In the genomic region with DNA sequence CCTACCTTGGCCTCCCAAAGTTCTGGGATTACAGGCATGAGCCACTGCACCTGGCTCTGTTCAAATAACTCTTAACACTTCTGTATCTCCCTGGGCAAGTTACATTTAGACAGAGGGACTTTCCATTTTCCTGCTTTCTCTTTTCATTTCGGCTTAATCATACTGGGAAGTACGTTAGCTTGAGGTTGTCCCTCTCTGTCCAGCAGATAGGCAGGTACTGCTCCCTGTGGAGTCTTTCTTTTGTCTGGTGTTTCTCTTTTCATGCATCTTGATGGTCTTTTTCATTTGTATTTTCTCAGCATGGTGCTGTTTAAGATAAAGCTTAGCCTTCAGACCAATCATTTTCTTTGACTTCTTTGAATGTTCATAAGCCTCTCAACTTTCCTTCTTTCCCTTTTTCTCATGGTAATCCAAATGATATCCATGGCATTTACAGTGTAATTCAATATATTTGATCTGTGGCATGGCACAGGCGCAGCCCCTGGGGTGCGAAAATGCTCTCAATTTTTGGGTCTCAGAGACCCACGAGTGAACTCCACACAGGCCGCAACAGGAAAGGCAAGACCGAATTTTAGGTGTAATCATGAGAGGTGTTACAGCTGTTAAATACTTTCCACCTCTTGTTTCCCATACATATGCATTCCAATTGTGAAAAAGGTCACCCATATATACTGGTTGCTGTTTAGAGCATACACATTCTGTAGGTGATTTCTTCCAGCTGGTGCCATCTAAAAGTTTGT, we compare ENCODE assay signal across 19 cellular contexts.
A peak's percentile ranks its signal among the peaks of the same experiment; 100 is the strongest.
DNase-seq lines count a peak whose midpoint lies in the region; ATAC-seq, FAIRE-seq and TF ChIP-seq lines count a peak whose summit lies in the region.
"Had no signal": no experiment of that assay in that cellular context is flagged by ENCODE, and none has a peak within 500 bp of the region (broad histone marks: within the 10 kb centered on the region; RNA-seq: fewer than 3 reads in every experiment).

No MANE protein-coding gene starts in this region.

- H2BK12ac ChIP-seq in H1 (ENCODE audit: low read depth, low read length): no peak overlapping the region

- H3K27me3 ChIP-seq in HUES48 (ENCODE audit: control insufficient read depth, insufficient read depth, low read length): no peaks in the 10 kb centered on the region
- no peaks in the 10 kb centered on the region for H3K27me3 ChIP-seq in H1 (replicated peaks in 1 of 4; ENCODE audit: control insufficient read depth in 3 of 4, extremely low read depth in 1 of 4, insufficient read depth in 3 of 4, low read length in 3 of 4)
- H3K27me3 ChIP-seq in SJCRH30: no peaks in the 10 kb centered on the region
- H3K27me3 ChIP-seq: BE2C, MG63 had no signal

- H3K4me1 ChIP-seq in HUES48 (ENCODE audit: control insufficient read depth, insufficient read depth, low read length) (peaks cover 53% of the 10 kb centered on the region), H1 (replicated peaks in 1 of 4; ENCODE audit: control insufficient read depth in 3 of 4, insufficient read depth in 4 of 4, low read length in 3 of 4) (peaks cover 0 to 15% (median 6%) of the 10 kb centered on the region in 4 experiments; a peak in 5 of 7 replicates), SJCRH30 (peaks cover 10% of the 10 kb centered on the region)
- H3K4me1 ChIP-seq: BE2C had no signal

- H2AK5ac ChIP-seq in H1 (ENCODE audit: low read depth, low read length): no peak overlapping the region

- H3K4me3 ChIP-seq in HUES48 (ENCODE audit: low read depth, low read length) (peak overlapping the region; percentile 25; the same call in 1 of the 2 replicates), H1 (ENCODE audit: extremely low read depth in 1 of 4, insufficient read depth in 2 of 4, low read depth in 3 of 4, low read length in 4 of 4) (peak overlapping the region in 1 of 4 experiments; percentile 24; a peak in 1 of 8 replicates), SJCRH30 (no peak overlapping the region)
- H3K4me3 ChIP-seq: K562, MG63 had no signal

- no peaks in the 10 kb centered on the region for H3K9me3 Mint-ChIP-seq in activated T-cell treated with anti-CD3 and anti-CD28 coated beads, Interleukin-2, amount 50 U/mL, for 24 hours
- H3K9me3 Mint-ChIP-seq: CD4-positive, CD25-positive, alpha-beta regulatory T cell had no signal

- no peak overlapping the region for H3K23ac ChIP-seq in H1 (ENCODE audit: insufficient read length)

- no peak overlapping the region for H2BK15ac ChIP-seq in H1 (ENCODE audit: low read length)

- peak overlapping the region; percentile 79; the same call in 1 of the 2 replicates for H2BK5ac ChIP-seq in H1 (ENCODE audit: low read depth, low read length)

- H3K4me1 Mint-ChIP-seq in activated T-cell treated with anti-CD3 and anti-CD28 coated beads, Interleukin-2, amount 50 U/mL, for 24 hours (ENCODE audit: low read depth): no peaks in the 10 kb centered on the region

- ATAC-seq in HG02763 (IDR thresholded peaks at IDR 0.05; ENCODE audit: unreplicated experiment): no peak
- ATAC-seq: HepG2, K562, Panc1 had no signal

- H3K9ac ChIP-seq in HUES48 (ENCODE audit: low read depth, low read length): 0 out of 2 replicates have a peak overlapping the region, but pooled peaks have one; percentile 36
- no peak overlapping the region for H3K9ac ChIP-seq in H1 (replicated peaks in 1 of 4; ENCODE audit: extremely low read depth in 1 of 4, low read depth in 3 of 4, low read length in 3 of 4)

- H3K14ac ChIP-seq in H1 (ENCODE audit: insufficient read length): no peak overlapping the region

- H4K91ac ChIP-seq in H1 (replicated peaks; ENCODE audit: insufficient read length, low read length): no peak overlapping the region

- no peak overlapping the region for H2AFZ ChIP-seq in H1 (ENCODE audit: low read length)

- CTCF ChIA-PET in H1 (lab: Charles Lee; ENCODE audit: partially characterized antibody): interaction anchor here (1.0 to 1.1 kb wide), 3 partner anchors 18 to 116 kb away, joined by 3 read pairs; no protein-coding TSS in a partner anchor

- H4K5ac ChIP-seq in H1 (ENCODE audit: insufficient read length, low read depth, low read length): peak overlapping the region; percentile 49

- no peaks in the 10 kb centered on the region for H3K79me1 ChIP-seq in H1 (ENCODE audit: low read depth, low read length)

- H3K4me3 Mint-ChIP-seq in activated T-cell treated with anti-CD3 and anti-CD28 coated beads, Interleukin-2, amount 50 U/mL, for 24 hours: no peak overlapping the region
- H3K4me3 Mint-ChIP-seq: CD4-positive, CD25-positive, alpha-beta regulatory T cell had no signal

- no peak overlapping the region for H3K18ac ChIP-seq in H1 (ENCODE audit: extremely low read depth, low read length)

- no peak overlapping the region for H3K56ac ChIP-seq in H1 (replicated peaks; ENCODE audit: insufficient read length, low read depth, low read length)

- no peak overlapping the region for H3K27ac Mint-ChIP-seq in activated T-cell treated with anti-CD3 and anti-CD28 coated beads, Interleukin-2, amount 50 U/mL, for 24 hours
- H3K27ac Mint-ChIP-seq: CD4-positive, CD25-positive, alpha-beta regulatory T cell had no signal

- peak overlapping the region; percentile 29 to 44; a peak in 3 of 4 replicates for H3K4me2 ChIP-seq in H1 (ENCODE audit: insufficient read depth in 1 of 2, low read depth in 2 of 2, low read length in 2 of 2)

- TF ChIP-seq CTCF in H1 (IDR thresholded peaks at IDR 0.05; ENCODE audit: control extremely low read depth in 1 of 3, insufficient read depth in 1 of 3, low read depth in 1 of 3, low read length in 3 of 3): no peak

- TF ChIP-seq POLR2A in H1 (IDR thresholded peaks at IDR 0.05; ENCODE audit: control extremely low read depth in 1 of 2, low read depth in 2 of 2, low read length in 2 of 2): no peak

- FAIRE-seq in H1 (lab: Jason Lieb, UNC): peak; percentile 50
- FAIRE-seq: HepG2, K562 had no signal

- no peaks in the 10 kb centered on the region for H4K20me1 ChIP-seq in H1 (replicated peaks in 1 of 2; ENCODE audit: control insufficient read depth in 1 of 2, insufficient read depth in 2 of 2, low read length in 2 of 2)

- no peak overlapping the region for H3K4ac ChIP-seq in H1 (replicated peaks; ENCODE audit: insufficient read length, low read depth, low read length)

- H3K79me2 ChIP-seq in H1 (ENCODE audit: control insufficient read depth in 1 of 2, insufficient read depth in 2 of 2, low read length in 2 of 2): no peaks in the 10 kb centered on the region

- no peak for TF ChIP-seq EP300 in H1 (IDR thresholded peaks at IDR 0.05; ENCODE audit: borderline replicate concordance in 1 of 2, low read depth in 2 of 2, low read length in 2 of 2)

- H2BK20ac ChIP-seq in H1 (ENCODE audit: low read length): 0 out of 2 replicates have a peak overlapping the region, but pooled peaks have one; percentile 28

- H4K8ac ChIP-seq in H1 (ENCODE audit: extremely low read depth, insufficient read depth, low read length): no peak overlapping the region

- POLR2A ChIA-PET in H1 (lab: Charles Lee; ENCODE audit: partially characterized antibody): no interaction called here

- H3K36me3 ChIP-seq in HUES48 (ENCODE audit: control insufficient read depth, insufficient read depth, low read length) (peaks cover 11% of the 10 kb centered on the region), H1 (ENCODE audit: control insufficient read depth in 2 of 4, insufficient read depth in 4 of 4, low read length in 3 of 4) (peaks cover 0 to 3% (median 0%) of the 10 kb centered on the region in 4 experiments; a peak in 3 of 8 replicates), SJCRH30 (peaks cover 7% of the 10 kb centered on the region; the same call in 1 of the 2 replicates)
- H3K36me3 ChIP-seq: BE2C had no signal

- H3K27ac ChIP-seq in HUES48 (ENCODE audit: low read depth, low read length): peak overlapping the region; percentile 91
- no peak overlapping the region; the same call in 1 of the 2 replicates for H3K27ac ChIP-seq in H1 (ENCODE audit: low read depth, low read length)
- no peak overlapping the region for H3K27ac ChIP-seq in SJCRH30

- DNase-seq in NCI-H146 treated with DMSO at 0.1 percent for 48 hours (lab: John Stamatoyannopoulos, UW; ENCODE audit: unreplicated experiment) (peak; percentile 36), H1 (ENCODE audit: low read depth in 1 of 2, low spot score in 2 of 2) (no peak), lung microvascular endothelial cell (ENCODE audit: low read depth in 2 of 2) (peak; percentile 26 to 38), SJCRH30 (no peak)
- no peak for DNase-seq in activated T-cell treated with anti-CD3 and anti-CD28 coated beads, Interleukin-2, amount 50 U/mL, for 24 hours
- DNase-seq: BE2C; CD4-positive, CD25-positive, alpha-beta regulatory T cell; DMS79 treated with DMSO at 0.1 percent for 48 hours; HCEC 1CT; MG63; NCI-H1048; NCI-H1417 treated with DMSO at 0.1 percent for 48 hours; NCI-H1930; NCI-H748 treated with DMSO at 0.1 percent for 48 hours had no signal

- no peak for TF ChIP-seq RAD21 in H1 (IDR thresholded peaks at IDR 0.05 in 1 of 2, conservative IDR thresholded peaks at IDR 0.05 in 1 of 2; ENCODE audit: low read depth in 2 of 2, low read length in 2 of 2)

- H3K9me3 ChIP-seq in HUES48 (ENCODE audit: control insufficient read depth, insufficient read depth, low read length) (no peaks in the 10 kb centered on the region), H1 (ENCODE audit: insufficient read depth in 2 of 2, low read depth in 1 of 2, low read length in 1 of 2) (peaks cover 0 to 3% of the 10 kb centered on the region in 2 experiments; a peak in 1 of 4 replicates), SJCRH30 (replicated peaks) (no peaks in the 10 kb centered on the region)
- H3K9me3 ChIP-seq: BE2C, MG63 had no signal

- no peaks in the 10 kb centered on the region for H3K23me2 ChIP-seq in H1 (ENCODE audit: low read depth, low read length)

- peak overlapping the region; percentile 26 for H2BK120ac ChIP-seq in H1 (replicated peaks; ENCODE audit: low read depth, low read length)

- no peaks in the 10 kb centered on the region for H3K27me3 Mint-ChIP-seq in activated T-cell treated with anti-CD3 and anti-CD28 coated beads, Interleukin-2, amount 50 U/mL, for 24 hours
- H3K27me3 Mint-ChIP-seq: CD4-positive, CD25-positive, alpha-beta regulatory T cell had no signal

- WGBS in H1 (ENCODE audit: extremely low coverage in 1 of 2, insufficient coverage in 1 of 2, insufficient read length in 1 of 2, insufficient replicate concordance in 2 of 2, low coverage in 1 of 2, low lambda C conversion rate in 2 of 2, missing lambda C conversion rate in 1 of 2), 2 experiments: 44% methylated on average over 7 of the region's 7 CpGs; no CpG with 5 or more reads in 1 of the 2 experiments

- H3K36me3 Mint-ChIP-seq in activated T-cell treated with anti-CD3 and anti-CD28 coated beads, Interleukin-2, amount 50 U/mL, for 24 hours (ENCODE audit: low read depth): peaks cover 70% of the 10 kb centered on the region

TF ChIP-seq in H1, 55 proteins besides CTCF, POLR2A, EP300 and RAD21 (continues in another document):
- 0 out of 4 replicates have a peak, but pooled peaks of 1 of the 2 experiments have one; percentile 12 for TF ChIP-seq HDAC2 (IDR thresholded peaks at IDR 0.05; ENCODE audit: borderline replicate concordance in 1 of 2, low read depth in 2 of 2, low read length in 2 of 2)

Comparison
In these comparisons a context has a peak if more than half of its experiments do, and no peak if none do; other contexts are left out.
1. DNase-seq: peak in NCI-H146 treated with DMSO at 0.1 percent for 48 hours (single experiment) and lung microvascular endothelial cell (2 of 2); none in H1 (0 of 2), SJCRH30 (0 of 2) and activated T-cell treated with anti-CD3 and anti-CD28 coated beads, Interleukin-2, amount 50 U/mL, for 24 hours (single experiment).